ENCODE assay signal across 13 cellular contexts in the genomic region with DNA sequence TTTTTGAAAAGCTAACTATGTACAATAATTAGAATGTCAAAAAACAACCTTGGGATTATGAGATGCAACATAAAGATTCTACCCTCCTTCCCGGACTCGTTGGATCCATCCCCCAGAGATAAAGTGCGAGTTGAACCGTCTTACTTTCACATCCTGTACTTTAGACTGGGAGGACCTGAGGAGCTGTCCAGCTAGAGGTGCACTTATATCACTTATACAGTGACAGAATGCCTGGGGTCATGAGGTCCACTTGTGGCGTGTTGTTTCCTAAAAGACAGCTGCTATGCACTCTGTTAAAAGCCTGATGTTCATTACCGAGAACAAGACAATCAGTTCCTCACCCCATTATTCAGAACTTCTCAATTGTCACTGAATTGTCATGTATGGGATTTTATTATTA. TPM values are rescaled to one million over a fixed set of nuclear protein-coding genes. Genes with fewer than 3 reads are reported as not detected.
A peak's percentile ranks its signal among the peaks of the same experiment; 100 is the strongest.
DNase-seq lines count a peak whose midpoint lies in the region; FAIRE-seq and TF ChIP-seq lines count a peak whose summit lies in the region.
"Had no signal": no experiment of that assay in that cellular context is flagged by ENCODE, and none has a peak within 500 bp of the region (broad histone marks: within the 10 kb centered on the region; RNA-seq: fewer than 3 reads in every experiment).

No MANE protein-coding gene starts in this region.

- DNase-seq in CD8-positive, alpha-beta memory T cell = no peak
- DNase-seq in astrocyte (ENCODE audit: low read depth) = no peak
- no peak for DNase-seq in neural crest cell (ENCODE audit: low read depth, low spot score)
- DNase-seq in dermis blood vessel endothelial cell = no peak
- no peak for DNase-seq in breast epithelium (ENCODE audit: low spot score in 2 of 2)
- no peak for DNase-seq in prostate gland (ENCODE audit: low spot score)
- DNase-seq: activated CD4-positive, alpha-beta T cell treated with anti-CD3 and anti-CD28 coated beads, Interleukin-2, amount 50 U/mL, for 1 hour; midbrain; NCI-H187 had no signal

- H3K27me3 ChIP-seq in CD8-positive, alpha-beta memory T cell (ENCODE audit: insufficient read depth, low read length, poor library complexity, severe bottlenecking) = no peaks in the 10 kb centered on the region
- H3K27me3 ChIP-seq in astrocyte (ENCODE audit: insufficient read depth, low read length) = no peaks in the 10 kb centered on the region
- H3K27me3 ChIP-seq in breast epithelium = no peaks in the 10 kb centered on the region
- no peaks in the 10 kb centered on the region for H3K27me3 ChIP-seq in prostate gland (replicated peaks; ENCODE audit: insufficient read depth)
- H3K27me3 ChIP-seq: cardiac muscle cell had no signal

- peak overlapping the region; percentile 23 to 85 (median 48) for H3K4me3 Mint-ChIP-seq in CD8-positive, alpha-beta memory T cell
- peak overlapping the region; percentile 1 to 68 (median 22) for H3K4me3 Mint-ChIP-seq in IgD-negative memory B cell
- H3K4me3 Mint-ChIP-seq in astrocyte (ENCODE audit: unreplicated experiment) = peak overlapping the region; percentile 73
- H3K4me3 Mint-ChIP-seq in neural crest cell = peak overlapping the region; percentile 96

- peaks cover 47% of the 10 kb centered on the region for H3K79me2 ChIP-seq in astrocyte (ENCODE audit: insufficient read depth, low read length)

- peaks cover 26% of the 10 kb centered on the region for H3K4me1 ChIP-seq in CD8-positive, alpha-beta memory T cell (ENCODE audit: insufficient read depth, low read length)
- H3K4me1 ChIP-seq in astrocyte (ENCODE audit: insufficient read depth, low read length) (peaks cover 12% of the 10 kb centered on the region), breast epithelium (no peaks in the 10 kb centered on the region), prostate gland (replicated peaks) (no peaks in the 10 kb centered on the region)

- H3K27ac ChIP-seq in CD8-positive, alpha-beta memory T cell (ENCODE audit: low read depth, low read length) = no peak overlapping the region
- no peak overlapping the region for H3K27ac ChIP-seq in astrocyte (ENCODE audit: low read depth, low read length)
- peak overlapping the region in 1 of 2 donors; percentile 96 for H3K27ac ChIP-seq in breast epithelium
- H3K27ac ChIP-seq in prostate gland = peak overlapping the region in 1 of 2 donors; percentile 93
- H3K27ac ChIP-seq: cardiac muscle cell, HL-60 had no signal

- TF ChIP-seq POLR2A in breast epithelium (IDR thresholded peaks at IDR 0.05) (no peak), prostate gland (IDR thresholded peaks at IDR 0.05) (no peak)

- H3K36me3 ChIP-seq in CD8-positive, alpha-beta memory T cell (ENCODE audit: insufficient read depth, low read length) = no peaks in the 10 kb centered on the region
- H3K36me3 ChIP-seq in astrocyte (ENCODE audit: insufficient read depth, low read length) = no peaks in the 10 kb centered on the region
- no peaks in the 10 kb centered on the region for H3K36me3 ChIP-seq in breast epithelium
- no peaks in the 10 kb centered on the region for H3K36me3 ChIP-seq in prostate gland
- H3K36me3 ChIP-seq: cardiac muscle cell had no signal

- H3K4me3 ChIP-seq in CD8-positive, alpha-beta memory T cell (ENCODE audit: low read length) = no peak overlapping the region
- H3K4me3 ChIP-seq in astrocyte (ENCODE audit: insufficient read depth, low read depth, low read length) (no peak overlapping the region), breast epithelium (no peak overlapping the region), prostate gland (no peak overlapping the region)
- H3K4me3 ChIP-seq: cardiac muscle cell had no signal

- no peaks in the 10 kb centered on the region for H3K9me3 ChIP-seq in CD8-positive, alpha-beta memory T cell (ENCODE audit: low read length)
- H3K9me3 ChIP-seq in astrocyte (ENCODE audit: insufficient read depth, low read depth, low read length) (no peaks in the 10 kb centered on the region), breast epithelium (no peaks in the 10 kb centered on the region), prostate gland (no peaks in the 10 kb centered on the region)

- H3K4me1 Mint-ChIP-seq in CD8-positive, alpha-beta memory T cell = peaks cover 30 to 47% (median 35%) of the 10 kb centered on the region in 3 donors
- H3K4me1 Mint-ChIP-seq in IgD-negative memory B cell = peaks cover 17 to 29% (median 25%) of the 10 kb centered on the region in 3 donors
- peaks cover 7% of the 10 kb centered on the region for H3K4me1 Mint-ChIP-seq in astrocyte (ENCODE audit: low read depth, unreplicated experiment)
- peaks cover 31% of the 10 kb centered on the region for H3K4me1 Mint-ChIP-seq in neural crest cell

- TF ChIP-seq CTCF in astrocyte (IDR thresholded peaks at IDR 0.05; ENCODE audit: insufficient read depth, low read depth, low read length) (no peak), neural crest cell (conservative IDR thresholded peaks at IDR 0.05) (no peak), breast epithelium (IDR thresholded peaks at IDR 0.05) (no peak), prostate gland (IDR thresholded peaks at IDR 0.05) (no peak)

- peaks cover 26% of the 10 kb centered on the region for H4K20me1 ChIP-seq in astrocyte (ENCODE audit: insufficient read depth, low read length)

- no peaks in the 10 kb centered on the region for H3K27me3 Mint-ChIP-seq in CD8-positive, alpha-beta memory T cell
- H3K27me3 Mint-ChIP-seq in IgD-negative memory B cell = no peaks in the 10 kb centered on the region
- H3K27me3 Mint-ChIP-seq in astrocyte (ENCODE audit: low read depth, unreplicated experiment) = no peaks in the 10 kb centered on the region
- H3K27me3 Mint-ChIP-seq in neural crest cell (ENCODE audit: low read depth) = no peaks in the 10 kb centered on the region

- no peak overlapping the region for H2AFZ ChIP-seq in astrocyte (ENCODE audit: low read depth, low read length)

- H3K9me3 Mint-ChIP-seq in CD8-positive, alpha-beta memory T cell = no peaks in the 10 kb centered on the region
- no peaks in the 10 kb centered on the region for H3K9me3 Mint-ChIP-seq in IgD-negative memory B cell
- H3K9me3 Mint-ChIP-seq in astrocyte (ENCODE audit: unreplicated experiment) = no peaks in the 10 kb centered on the region
- H3K9me3 Mint-ChIP-seq in neural crest cell = no peaks in the 10 kb centered on the region

- intact Hi-C loops in breast epithelium (cut with DNase I; ENCODE audit: low total_unique reads) = loop anchor here (10.0 kb wide), 1 partner anchor 66 kb away; no protein-coding TSS in a partner anchor
- intact Hi-C loops in prostate gland (cut with DNase I) = no loop called here

- H3K36me3 Mint-ChIP-seq in CD8-positive, alpha-beta memory T cell = peaks cover 0 to 20% (median 5%) of the 10 kb centered on the region in 3 donors
- H3K36me3 Mint-ChIP-seq in IgD-negative memory B cell (peaks cover 3% of the 10 kb centered on the region), astrocyte (ENCODE audit: low read depth, unreplicated experiment) (no peaks in the 10 kb centered on the region), neural crest cell (ENCODE audit: low read depth) (peaks cover 4% of the 10 kb centered on the region)

- FAIRE-seq in astrocyte (lab: Jason Lieb, UNC) = no peak
- FAIRE-seq: RCC 7860 had no signal

- peak overlapping the region in 6 of 8 donors; percentile 84 to 98 (median 96) for H3K27ac Mint-ChIP-seq in CD8-positive, alpha-beta memory T cell
- H3K27ac Mint-ChIP-seq in IgD-negative memory B cell (peak overlapping the region in 2 of 3 donors; percentile 42 to 51), astrocyte (ENCODE audit: unreplicated experiment) (no peak overlapping the region), neural crest cell (ENCODE audit: unreplicated experiment) (no peak overlapping the region)

- no peak overlapping the region for H3K9ac ChIP-seq in astrocyte (ENCODE audit: low read length)

- WGBS in prostate gland = 63% methylated on average over 6 of the region's 6 CpGs

- no peak overlapping the region for H3K4me2 ChIP-seq in astrocyte (ENCODE audit: low read length)

- POLR2A ChIA-PET in CD8-positive, alpha-beta memory T cell (lab: Charles Lee) = interaction anchor here (0.5 to 1.2 kb wide), 2 partner anchors 9 to 695 kb away, joined by 3 read pairs; partner anchors contain the start of gene PCNA

- CTCF ChIA-PET in CD8-positive, alpha-beta memory T cell (lab: Charles Lee) = interaction anchor here (1.5 to 1.7 kb wide), 3 partner anchors 63 to 72 kb away, joined by 3 to 5 read pairs (median 4); no protein-coding TSS in a partner anchor

RNA-seq across cellular contexts. Expression of gene CDS2, which starts 2.1 kb away (rescaled TPM):
- total RNA-seq in CD8-positive, alpha-beta memory T cell = 10 to 100 TPM; 55.3 to 57.3 TPM
- polyA plus RNA-seq in CD8-positive, alpha-beta memory T cell = 48.3 TPM
- polyA plus RNA-seq in IgD-negative memory B cell = 42.3 TPM
- total RNA-seq in astrocyte = 46.3 and 53.9 TPM in 2 replicates
- 55.7 and 56.3 TPM in 2 replicates for total RNA-seq in neural crest cell
- 71.5 and 105 TPM in 2 replicates for total RNA-seq in dermis blood vessel endothelial cell
- 10 to 100 TPM; 29.2 to 42.9 (median 37.6) TPM for total RNA-seq in breast epithelium
- total RNA-seq in prostate gland = 10 to 100 TPM; 26.2 to 61.8 TPM

RNA-seq across cellular contexts. Expression of gene PCNA, which starts 9.1 kb away (rescaled TPM):
- 100 to 1,000 TPM; 654 to 662 TPM for total RNA-seq in CD8-positive, alpha-beta memory T cell
- polyA plus RNA-seq in CD8-positive, alpha-beta memory T cell = 58.4 TPM
- polyA plus RNA-seq in IgD-negative memory B cell = 42.1 TPM
- total RNA-seq in astrocyte (73.0 and 77.6 TPM in 2 replicates), neural crest cell (314 and 316 TPM in 2 replicates), dermis blood vessel endothelial cell (131 and 240 TPM in 2 replicates), breast epithelium (10 to 100 TPM; 32.3 to 62.9 (median 55.4) TPM), prostate gland (10 to 100 TPM; 37.0 to 75.4 TPM)

RNA-seq across cellular contexts. Expression of gene TMEM230, which starts 16.0 kb away (rescaled TPM):
- 10 to 100 TPM; 86.4 to 87.8 TPM for total RNA-seq in CD8-positive, alpha-beta memory T cell
- 250 TPM for polyA plus RNA-seq in CD8-positive, alpha-beta memory T cell
- polyA plus RNA-seq in IgD-negative memory B cell = 183 TPM
- total RNA-seq in astrocyte = 82.6 and 95.6 TPM in 2 replicates
- total RNA-seq in neural crest cell = 74.8 and 76.8 TPM in 2 replicates
- 57.3 and 75.4 TPM in 2 replicates for total RNA-seq in dermis blood vessel endothelial cell
- 100 to 1,000 TPM in 1 of 3 donors, 10 to 100 TPM in 2; 79.6 to 107 (median 88.0) TPM for total RNA-seq in breast epithelium
- total RNA-seq in prostate gland = 100 to 1,000 TPM; 102 to 187 TPM

Comparison
In these comparisons a context has a peak if more than half of its experiments do, and no peak if none do; other contexts are left out.
1. H3K27ac Mint-ChIP-seq: peak in CD8-positive, alpha-beta memory T cell (6 of 8) and IgD-negative memory B cell (2 of 3); none in astrocyte (single experiment) and neural crest cell (single experiment).
2. H3K4me3 Mint-ChIP-seq: peak in every context shown above with its lines; median percentile 96 in neural crest cell; 73 in astrocyte; 48 in CD8-positive, alpha-beta memory T cell; 22 in IgD-negative memory B cell.